Comparison of ENCODE assay signal across 1 cellular context in the genomic region with DNA sequence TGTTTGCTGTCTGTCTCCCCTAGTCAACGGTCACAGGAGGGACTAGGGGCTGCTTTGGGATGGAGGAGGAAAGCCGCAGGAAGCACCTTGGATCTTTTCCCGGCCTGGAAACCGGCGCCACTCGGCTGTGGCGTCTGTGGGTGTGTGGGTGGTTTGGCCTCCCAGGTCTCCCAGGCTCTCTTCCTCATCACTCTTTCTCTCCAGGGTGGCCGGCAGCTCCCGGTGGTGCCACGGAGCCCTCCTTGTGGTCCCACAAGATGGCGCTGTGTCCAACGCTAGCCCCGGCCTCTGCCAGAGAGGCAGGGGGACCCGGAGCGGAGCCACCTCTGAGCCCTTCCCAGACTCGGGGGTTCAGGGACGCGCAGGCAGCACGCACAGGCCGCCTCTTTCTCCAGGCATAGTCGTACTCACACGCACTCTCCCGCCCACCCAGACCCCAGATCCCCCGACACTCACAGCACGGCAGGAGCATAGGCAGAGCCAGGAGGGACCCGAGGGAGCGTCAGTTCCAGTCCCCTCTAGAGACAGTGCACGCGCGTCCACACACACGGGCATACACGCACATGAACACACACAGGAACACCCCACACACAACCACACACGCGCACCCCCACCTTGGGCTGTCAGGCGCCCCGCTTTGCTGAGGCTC.
TF ChIP-seq lines count a peak whose summit lies in the region.

No MANE protein-coding gene starts in this region.

TF ChIP-seq in WTC11, 78 proteins besides CTCF, POLR2A, EP300 and RAD21 (continued from another document):
- TF ChIP-seq, protein P1, sequence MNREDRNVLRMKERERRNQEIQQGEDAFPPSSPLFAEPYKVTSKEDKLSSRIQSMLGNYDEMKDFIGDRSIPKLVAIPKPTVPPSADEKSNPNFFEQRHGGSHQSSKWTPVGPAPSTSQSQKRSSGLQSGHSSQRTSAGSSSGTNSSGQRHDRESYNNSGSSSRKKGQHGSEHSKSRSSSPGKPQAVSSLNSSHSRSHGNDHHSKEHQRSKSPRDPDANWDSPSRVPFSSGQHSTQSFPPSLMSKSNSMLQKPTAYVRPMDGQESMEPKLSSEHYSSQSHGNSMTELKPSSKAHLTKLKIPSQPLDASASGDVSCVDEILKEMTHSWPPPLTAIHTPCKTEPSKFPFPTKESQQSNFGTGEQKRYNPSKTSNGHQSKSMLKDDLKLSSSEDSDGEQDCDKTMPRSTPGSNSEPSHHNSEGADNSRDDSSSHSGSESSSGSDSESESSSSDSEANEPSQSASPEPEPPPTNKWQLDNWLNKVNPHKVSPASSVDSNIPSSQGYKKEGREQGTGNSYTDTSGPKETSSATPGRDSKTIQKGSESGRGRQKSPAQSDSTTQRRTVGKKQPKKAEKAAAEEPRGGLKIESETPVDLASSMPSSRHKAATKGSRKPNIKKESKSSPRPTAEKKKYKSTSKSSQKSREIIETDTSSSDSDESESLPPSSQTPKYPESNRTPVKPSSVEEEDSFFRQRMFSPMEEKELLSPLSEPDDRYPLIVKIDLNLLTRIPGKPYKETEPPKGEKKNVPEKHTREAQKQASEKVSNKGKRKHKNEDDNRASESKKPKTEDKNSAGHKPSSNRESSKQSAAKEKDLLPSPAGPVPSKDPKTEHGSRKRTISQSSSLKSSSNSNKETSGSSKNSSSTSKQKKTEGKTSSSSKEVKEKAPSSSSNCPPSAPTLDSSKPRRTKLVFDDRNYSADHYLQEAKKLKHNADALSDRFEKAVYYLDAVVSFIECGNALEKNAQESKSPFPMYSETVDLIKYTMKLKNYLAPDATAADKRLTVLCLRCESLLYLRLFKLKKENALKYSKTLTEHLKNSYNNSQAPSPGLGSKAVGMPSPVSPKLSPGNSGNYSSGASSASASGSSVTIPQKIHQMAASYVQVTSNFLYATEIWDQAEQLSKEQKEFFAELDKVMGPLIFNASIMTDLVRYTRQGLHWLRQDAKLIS (CRISPR knock-in tag; IDR thresholded peaks at IDR 0.05; ENCODE audit: borderline replicate concordance), result no peak
- TF ChIP-seq, protein P2, sequence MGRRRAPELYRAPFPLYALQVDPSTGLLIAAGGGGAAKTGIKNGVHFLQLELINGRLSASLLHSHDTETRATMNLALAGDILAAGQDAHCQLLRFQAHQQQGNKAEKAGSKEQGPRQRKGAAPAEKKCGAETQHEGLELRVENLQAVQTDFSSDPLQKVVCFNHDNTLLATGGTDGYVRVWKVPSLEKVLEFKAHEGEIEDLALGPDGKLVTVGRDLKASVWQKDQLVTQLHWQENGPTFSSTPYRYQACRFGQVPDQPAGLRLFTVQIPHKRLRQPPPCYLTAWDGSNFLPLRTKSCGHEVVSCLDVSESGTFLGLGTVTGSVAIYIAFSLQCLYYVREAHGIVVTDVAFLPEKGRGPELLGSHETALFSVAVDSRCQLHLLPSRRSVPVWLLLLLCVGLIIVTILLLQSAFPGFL (CRISPR knock-in tag; IDR thresholded peaks at IDR 0.05; ENCODE audit: borderline replicate concordance), result no peak
- no peak for TF ChIP-seq OVOL2 (CRISPR knock-in tag; IDR thresholded peaks at IDR 0.05; ENCODE audit: borderline replicate concordance)
- TF ChIP-seq SP1 (CRISPR knock-in tag; conservative IDR thresholded peaks at IDR 0.05), result peak; percentile 39; the same call in 1 of the 2 replicates
- peak; percentile 64; the same call in 1 of the 2 replicates for TF ChIP-seq ZNF423 (CRISPR knock-in tag; IDR thresholded peaks at IDR 0.05)
- TF ChIP-seq ZNF219 (CRISPR knock-in tag; IDR thresholded peaks at IDR 0.05; ENCODE audit: borderline replicate concordance), result no peak
- TF ChIP-seq ETV6 (CRISPR knock-in tag; IDR thresholded peaks at IDR 0.05), result 0 out of 2 replicates have a peak, but pooled peaks have one; percentile 60
